ENCODE assay signal across 1 cellular context in the genomic region with DNA sequence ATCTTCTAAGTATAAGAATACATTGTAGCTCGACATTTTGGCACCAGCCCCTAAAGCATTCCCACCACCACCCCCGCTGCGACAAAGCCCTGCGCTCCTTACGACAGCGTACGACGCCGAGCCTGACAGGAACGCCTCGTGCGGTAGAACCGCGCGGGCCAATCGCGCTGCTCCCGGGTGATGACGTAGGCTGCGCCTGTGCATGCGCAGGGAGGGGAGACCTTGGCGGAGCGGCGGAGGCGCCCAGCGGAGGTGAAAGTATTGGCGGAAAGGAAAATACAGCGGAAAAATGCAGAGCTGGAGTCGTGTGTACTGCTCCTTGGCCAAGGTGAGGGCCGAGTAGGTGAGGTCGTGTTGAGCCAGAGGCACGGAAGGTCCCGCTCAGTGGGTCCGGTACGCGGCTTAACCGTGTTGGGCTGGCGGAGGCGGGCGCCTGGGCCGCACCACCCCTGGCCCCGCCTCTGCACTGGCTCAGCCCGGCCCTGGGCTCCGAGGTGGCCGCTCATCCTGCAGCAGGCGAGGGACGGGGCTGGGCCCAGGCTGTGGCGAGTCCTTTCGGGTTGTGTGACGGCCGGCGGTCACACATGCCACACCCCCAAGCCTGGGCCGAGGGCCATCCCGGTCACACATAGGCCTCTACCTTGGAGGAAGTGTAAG.
A peak's percentile ranks its signal among the peaks of the same experiment; 100 is the strongest.
TF ChIP-seq lines count a peak whose summit lies in the region.

A gene with protein sequence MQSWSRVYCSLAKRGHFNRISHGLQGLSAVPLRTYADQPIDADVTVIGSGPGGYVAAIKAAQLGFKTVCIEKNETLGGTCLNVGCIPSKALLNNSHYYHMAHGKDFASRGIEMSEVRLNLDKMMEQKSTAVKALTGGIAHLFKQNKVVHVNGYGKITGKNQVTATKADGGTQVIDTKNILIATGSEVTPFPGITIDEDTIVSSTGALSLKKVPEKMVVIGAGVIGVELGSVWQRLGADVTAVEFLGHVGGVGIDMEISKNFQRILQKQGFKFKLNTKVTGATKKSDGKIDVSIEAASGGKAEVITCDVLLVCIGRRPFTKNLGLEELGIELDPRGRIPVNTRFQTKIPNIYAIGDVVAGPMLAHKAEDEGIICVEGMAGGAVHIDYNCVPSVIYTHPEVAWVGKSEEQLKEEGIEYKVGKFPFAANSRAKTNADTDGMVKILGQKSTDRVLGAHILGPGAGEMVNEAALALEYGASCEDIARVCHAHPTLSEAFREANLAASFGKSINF (plus strand): TSS at position 222 of the 657 bp plus-strand sequence. CDS start 68 bp downstream, at position 290.

TF ChIP-seq in HepG2, 621 proteins besides CTCF, POLR2A, EP300 and RAD21 (continued from another document):
- TF ChIP-seq ZNF678 (CRISPR knock-in tag; IDR thresholded peaks at IDR 0.05) (no peak), SRF (IDR thresholded peaks at IDR 0.05; ENCODE audit: low read depth, low read length) (no peak), ZBTB8A (CRISPR knock-in tag; IDR thresholded peaks at IDR 0.05; ENCODE audit: borderline replicate concordance, low read depth) (peak; percentile 55; the same call in 1 of the 2 replicates), HDAC6 (IDR thresholded peaks at IDR 0.05; ENCODE audit: low read depth, low read length) (no peak), TAF15 (IDR thresholded peaks at IDR 0.05; ENCODE audit: low read depth, low read length, poor library complexity, severe bottlenecking) (no peak), ZNF207 (IDR thresholded peaks at IDR 0.05; ENCODE audit: borderline replicate concordance) (no peak), HOXD1 (CRISPR knock-in tag; IDR thresholded peaks at IDR 0.05) (no peak), HNRNPH1 (optimal IDR thresholded peaks at IDR 0.05; ENCODE audit: low read depth, low read length) (peak; percentile 52), PPARG (CRISPR knock-in tag; conservative IDR thresholded peaks at IDR 0.05) (no peak; the same call in 1 of the 2 replicates), NCOA2 (CRISPR knock-in tag; IDR thresholded peaks at IDR 0.05) (peak; percentile 28; the same call in 1 of the 2 replicates), SOX6 (IDR thresholded peaks at IDR 0.05) (no peak), SOX6 (CRISPR knock-in tag; IDR thresholded peaks at IDR 0.05) (peak; percentile 61; the same call in 1 of the 2 replicates), PAF1 (CRISPR knock-in tag; IDR thresholded peaks at IDR 0.05) (no peak), ZNF205 (CRISPR knock-in tag; IDR thresholded peaks at IDR 0.05) (peak; percentile 55; the same call in 1 of the 2 replicates), TEAD3 (CRISPR knock-in tag; optimal IDR thresholded peaks at IDR 0.05; ENCODE audit: borderline replicate concordance) (peak; percentile 32), SATB2 (CRISPR knock-in tag; IDR thresholded peaks at IDR 0.05) (no peak), ZBTB20 (CRISPR knock-in tag; IDR thresholded peaks at IDR 0.05; ENCODE audit: borderline replicate concordance, low read depth) (no peak), TCF12 (IDR thresholded peaks at IDR 0.05) (no peak), TCF12 (CRISPR knock-in tag; IDR thresholded peaks at IDR 0.05) (no peak), NFKB2 (CRISPR knock-in tag; IDR thresholded peaks at IDR 0.05; ENCODE audit: borderline replicate concordance) (peak; percentile 85; the same call in 1 of the 2 replicates), FOXK2 (IDR thresholded peaks at IDR 0.05) (no peak; the same call in 1 of the 2 replicates), SNAPC4 (CRISPR knock-in tag; IDR thresholded peaks at IDR 0.05) (no peak)
- TF ChIP-seq, protein P1, sequence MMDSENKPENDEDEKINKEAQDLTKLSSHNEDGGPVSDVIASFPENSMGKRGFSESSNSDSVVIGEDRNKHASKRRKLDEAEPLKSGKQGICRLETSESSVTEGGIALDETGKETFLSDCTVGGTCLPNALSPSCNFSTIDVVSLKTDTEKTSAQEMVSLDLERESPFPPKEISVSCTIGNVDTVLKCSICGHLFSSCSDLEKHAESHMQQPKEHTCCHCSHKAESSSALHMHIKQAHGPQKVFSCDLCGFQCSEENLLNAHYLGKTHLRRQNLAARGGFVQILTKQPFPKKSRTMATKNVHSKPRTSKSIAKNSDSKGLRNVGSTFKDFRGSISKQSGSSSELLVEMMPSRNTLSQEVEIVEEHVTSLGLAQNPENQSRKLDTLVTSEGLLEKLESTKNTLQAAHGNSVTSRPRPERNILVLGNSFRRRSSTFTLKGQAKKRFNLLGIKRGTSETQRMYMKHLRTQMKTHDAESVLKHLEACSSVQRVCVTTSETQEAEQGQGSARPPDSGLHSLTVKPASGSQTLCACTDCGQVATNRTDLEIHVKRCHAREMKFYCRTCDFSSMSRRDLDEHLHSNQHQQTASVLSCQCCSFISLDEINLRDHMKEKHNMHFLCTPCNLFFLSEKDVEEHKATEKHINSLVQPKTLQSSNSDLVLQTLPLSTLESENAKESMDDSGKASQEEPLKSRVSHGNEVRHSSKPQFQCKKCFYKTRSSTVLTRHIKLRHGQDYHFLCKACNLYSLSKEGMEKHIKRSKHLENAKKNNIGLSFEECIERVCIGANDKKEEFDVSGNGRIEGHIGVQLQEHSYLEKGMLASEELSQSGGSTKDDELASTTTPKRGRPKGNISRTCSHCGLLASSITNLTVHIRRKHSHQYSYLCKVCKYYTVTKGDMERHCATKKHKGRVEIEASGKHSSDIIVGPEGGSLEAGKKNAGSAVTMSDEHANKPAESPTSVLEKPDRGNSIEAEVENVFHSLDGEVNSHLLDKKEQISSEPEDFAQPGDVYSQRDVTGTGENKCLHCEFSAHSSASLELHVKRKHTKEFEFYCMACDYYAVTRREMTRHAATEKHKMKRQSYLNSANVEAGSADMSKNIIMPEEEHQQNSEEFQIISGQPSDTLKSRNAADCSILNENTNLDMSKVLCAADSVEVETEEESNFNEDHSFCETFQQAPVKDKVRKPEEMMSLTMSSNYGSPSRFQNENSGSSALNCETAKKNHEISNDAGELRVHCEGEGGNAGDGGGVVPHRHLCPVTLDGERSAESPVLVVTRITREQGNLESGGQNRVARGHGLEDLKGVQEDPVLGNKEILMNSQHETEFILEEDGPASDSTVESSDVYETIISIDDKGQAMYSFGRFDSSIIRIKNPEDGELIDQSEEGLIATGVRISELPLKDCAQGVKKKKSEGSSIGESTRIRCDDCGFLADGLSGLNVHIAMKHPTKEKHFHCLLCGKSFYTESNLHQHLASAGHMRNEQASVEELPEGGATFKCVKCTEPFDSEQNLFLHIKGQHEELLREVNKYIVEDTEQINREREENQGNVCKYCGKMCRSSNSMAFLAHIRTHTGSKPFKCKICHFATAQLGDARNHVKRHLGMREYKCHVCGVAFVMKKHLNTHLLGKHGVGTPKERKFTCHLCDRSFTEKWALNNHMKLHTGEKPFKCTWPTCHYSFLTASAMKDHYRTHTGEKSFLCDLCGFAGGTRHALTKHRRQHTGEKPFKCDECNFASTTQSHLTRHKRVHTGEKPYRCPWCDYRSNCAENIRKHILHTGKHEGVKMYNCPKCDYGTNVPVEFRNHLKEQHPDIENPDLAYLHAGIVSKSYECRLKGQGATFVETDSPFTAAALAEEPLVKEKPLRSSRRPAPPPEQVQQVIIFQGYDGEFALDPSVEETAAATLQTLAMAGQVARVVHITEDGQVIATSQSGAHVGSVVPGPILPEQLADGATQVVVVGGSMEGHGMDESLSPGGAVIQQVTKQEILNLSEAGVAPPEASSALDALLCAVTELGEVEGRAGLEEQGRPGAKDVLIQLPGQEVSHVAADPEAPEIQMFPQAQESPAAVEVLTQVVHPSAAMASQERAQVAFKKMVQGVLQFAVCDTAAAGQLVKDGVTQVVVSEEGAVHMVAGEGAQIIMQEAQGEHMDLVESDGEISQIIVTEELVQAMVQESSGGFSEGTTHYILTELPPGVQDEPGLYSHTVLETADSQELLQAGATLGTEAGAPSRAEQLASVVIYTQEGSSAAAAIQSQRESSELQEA (CRISPR knock-in tag; IDR thresholded peaks at IDR 0.05; ENCODE audit: not compliant biosample characterization): peak; percentile 90
